ENCODE assay signal across 8 cellular contexts in the genomic region with DNA sequence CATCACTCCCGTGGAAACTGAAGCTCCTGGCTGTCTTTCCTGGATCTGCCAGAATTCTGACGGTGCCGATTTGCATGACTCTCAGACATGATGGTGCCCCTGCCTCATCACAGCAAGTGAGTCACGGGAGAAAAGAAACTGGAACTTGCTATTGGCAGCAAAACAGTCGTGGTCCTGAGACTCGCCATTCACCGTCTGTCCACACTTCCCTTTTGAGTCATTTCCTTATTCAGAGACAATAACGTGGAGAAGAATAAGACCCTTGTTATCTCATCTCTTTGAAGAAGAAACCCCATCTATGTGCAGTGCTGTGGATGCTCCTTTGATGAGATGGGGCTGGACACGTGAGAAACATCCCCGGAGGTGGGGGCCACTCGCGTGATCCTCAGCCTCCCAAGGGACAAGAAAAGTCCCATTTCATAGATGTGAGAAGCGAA. TPM values are rescaled to one million over a fixed set of nuclear protein-coding genes. Genes with fewer than 3 reads are reported as not detected.
DNase-seq lines count a peak whose midpoint lies in the region; ATAC-seq and TF ChIP-seq lines count a peak whose summit lies in the region.

No MANE protein-coding gene starts in this region.

- peaks cover 67% of the 10 kb centered on the region for H3K4me1 Mint-ChIP-seq in stimulated activated memory B cell treated with anti-CD40 and anti-IgM and Interleukin-4, amounts not matched to agents 10 μg/mL and 1 μg/mL and 100 μg/mL, for 72 hours

- peak overlapping the region; percentile 83 for H3K27ac Mint-ChIP-seq in stimulated activated memory B cell treated with anti-CD40 and anti-IgM and Interleukin-4, amounts not matched to agents 10 μg/mL and 1 μg/mL and 100 μg/mL, for 72 hours

- peak; percentile 70 for DNase-seq in Daoy (ENCODE audit: low read depth)
- peak; percentile 68 for DNase-seq in astrocyte of the hippocampus (ENCODE audit: low read depth, low spot score)
- no peak for DNase-seq in omental fat pad (ENCODE audit: low spot score)
- DNase-seq in OCI-M2 (lab: John Stamatoyannopoulos, UW; ENCODE audit: unreplicated experiment), result no peak
- DNase-seq in middle frontal gyrus (ENCODE audit: extremely low spot score, low spot score), result no peak

- H3K4me3 Mint-ChIP-seq in stimulated activated memory B cell treated with anti-CD40 and anti-IgM and Interleukin-4, amounts not matched to agents 10 μg/mL and 1 μg/mL and 100 μg/mL, for 72 hours, result peak overlapping the region; percentile 79

- H3K9me3 Mint-ChIP-seq in stimulated activated memory B cell treated with anti-CD40 and anti-IgM and Interleukin-4, amounts not matched to agents 10 μg/mL and 1 μg/mL and 100 μg/mL, for 72 hours, result no peaks in the 10 kb centered on the region

- TF ChIP-seq CTCF in omental fat pad (IDR thresholded peaks at IDR 0.05), result no peak

- peak; percentile 59 for ATAC-seq in GM19395 (IDR thresholded peaks at IDR 0.05; ENCODE audit: unreplicated experiment)
- peak; percentile 53 for ATAC-seq in HG03460 (IDR thresholded peaks at IDR 0.05; ENCODE audit: unreplicated experiment)
- ATAC-seq in stimulated activated memory B cell treated with anti-CD40 and anti-IgM and Interleukin-4, amounts not matched to agents 10 μg/mL and 1 μg/mL and 100 μg/mL, for 72 hours, result peak; percentile 83
- no peak for ATAC-seq in omental fat pad (ENCODE audit: low FRiP score)

- H3K36me3 Mint-ChIP-seq in stimulated activated memory B cell treated with anti-CD40 and anti-IgM and Interleukin-4, amounts not matched to agents 10 μg/mL and 1 μg/mL and 100 μg/mL, for 72 hours, result no peaks in the 10 kb centered on the region

- H3K27me3 Mint-ChIP-seq in stimulated activated memory B cell treated with anti-CD40 and anti-IgM and Interleukin-4, amounts not matched to agents 10 μg/mL and 1 μg/mL and 100 μg/mL, for 72 hours, result no peaks in the 10 kb centered on the region

RNA-seq across cellular contexts. Expression of a gene that starts 4.2 kb away (rescaled TPM):
- not detected in 2 replicates for total RNA-seq in Daoy (2014; rRNA removed; shearing (Covaris generic))
- not detected for total RNA-seq in omental fat pad

RNA-seq across cellular contexts. Expression of a gene that starts 30.6 kb away (rescaled TPM):
- total RNA-seq in Daoy (2014; rRNA removed; shearing (Covaris generic)), result not detected in 2 replicates
- 1 to 10 TPM in 2 of 4 donors, under 1 TPM in 1, not detected in 1; 0.36 to 1.1 (median 1.1) TPM for total RNA-seq in omental fat pad

Comparison
In these comparisons a context has a peak if more than half of its experiments do, and no peak if none do; other contexts are left out.
1. DNase-seq: peak in Daoy (single experiment) and astrocyte of the hippocampus (single experiment); none in omental fat pad (single experiment), OCI-M2 (single experiment) and middle frontal gyrus (single experiment).